In genomic region chr12:93370947-93371346, GRCh38 we compare ENCODE assay signal across 1 cellular context.
TF ChIP-seq lines count a peak whose summit lies in the region.

No MANE protein-coding gene starts in this region.

TF ChIP-seq in K562, 482 proteins besides CTCF, POLR2A, EP300 and RAD21 (continued from another document):
- TF ChIP-seq NFATC3 (IDR thresholded peaks at IDR 0.05): no peak
